9 cellular contexts compared by ENCODE assay signal in the genomic region with DNA sequence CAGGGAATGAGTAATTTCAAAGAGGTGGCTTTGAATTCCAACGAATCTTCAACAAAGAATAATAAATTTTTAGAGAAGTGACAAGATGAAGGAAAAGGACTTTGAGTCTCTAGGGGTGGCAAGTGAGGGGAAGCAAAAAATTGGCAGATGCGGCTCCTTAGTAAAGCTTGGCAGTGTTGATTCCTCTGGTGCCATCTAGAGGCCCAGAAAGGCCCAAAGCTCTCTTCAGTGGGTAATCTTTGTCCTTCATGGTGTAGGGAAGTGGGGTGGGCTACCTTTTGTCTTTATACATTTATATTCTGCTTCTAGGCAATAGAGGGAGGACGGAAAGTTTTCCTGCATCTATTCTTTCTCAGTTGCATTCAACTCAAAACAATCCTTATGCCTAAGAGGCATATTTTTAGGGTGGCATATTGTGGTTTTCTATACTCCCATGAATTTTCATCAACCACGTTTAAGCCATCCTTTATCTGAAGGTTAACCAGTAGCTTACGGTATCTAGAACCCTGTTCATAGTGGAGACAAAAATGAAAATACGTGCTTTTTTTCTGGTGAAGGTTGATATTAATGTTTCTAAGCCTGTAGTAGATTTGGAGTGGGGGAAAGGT. TPM values are rescaled to one million over a fixed set of nuclear protein-coding genes. Genes with fewer than 3 reads are reported as not detected.
A peak's percentile ranks its signal among the peaks of the same experiment; 100 is the strongest.
DNase-seq lines count a peak whose midpoint lies in the region; ATAC-seq and TF ChIP-seq lines count a peak whose summit lies in the region.
"Had no signal": no experiment of that assay in that cellular context is flagged by ENCODE, and none has a peak within 500 bp of the region (broad histone marks: within the 10 kb centered on the region; RNA-seq: fewer than 3 reads in every experiment).

No MANE protein-coding gene starts in this region.

- intact Hi-C loops in testis (cut with DNase I; ENCODE audit: low total_unique reads), result no loop called here

- no peak for ATAC-seq in HG03457 (IDR thresholded peaks at IDR 0.05; ENCODE audit: unreplicated experiment)

- H3K27ac ChIP-seq in VCaP (no peak overlapping the region), right atrium auricular region (no peak overlapping the region), testis (no peak overlapping the region)

- no peak for TF ChIP-seq POLR2A in testis (IDR thresholded peaks at IDR 0.05)

- 75 to 78% methylated on average over 6 of the region's 6 CpGs for WGBS in testis, 2 donors

- peak; percentile 56 for TF ChIP-seq CTCF in GM12873 (IDR thresholded peaks at IDR 0.05; ENCODE audit: insufficient read depth, low read depth, low read length, missing control alignments)
- peak; percentile 86 for TF ChIP-seq CTCF in VCaP (conservative IDR thresholded peaks at IDR 0.05)
- peak; percentile 32 to 69 for TF ChIP-seq CTCF in right atrium auricular region (IDR thresholded peaks at IDR 0.05)
- TF ChIP-seq CTCF in testis (IDR thresholded peaks at IDR 0.05), result peak in 1 of 3 experiments; percentile 39

- H3K4me1 ChIP-seq in right atrium auricular region (peaks cover 0 to 17% of the 10 kb centered on the region in 2 donors), testis (no peaks in the 10 kb centered on the region)
- H3K4me1 ChIP-seq: gastrocnemius medialis had no signal

- H3K9me3 ChIP-seq in right atrium auricular region (no peaks in the 10 kb centered on the region), testis (no peaks in the 10 kb centered on the region)
- H3K9me3 ChIP-seq: gastrocnemius medialis had no signal

- H3K27me3 ChIP-seq in right atrium auricular region (no peaks in the 10 kb centered on the region), testis (no peaks in the 10 kb centered on the region)
- H3K27me3 ChIP-seq: gastrocnemius medialis had no signal

- H3K36me3 ChIP-seq in right atrium auricular region, result peaks cover 71% of the 10 kb centered on the region
- H3K36me3 ChIP-seq in testis (ENCODE audit: low read depth, missing control alignments), result no peaks in the 10 kb centered on the region

- peak; percentile 31 for DNase-seq in AG08396 (ENCODE audit: low spot score)
- peak; percentile 72 for DNase-seq in MV-4-11 (lab: John Stamatoyannopoulos, UW)
- no peak for DNase-seq in right atrium auricular region (ENCODE audit: low spot score)
- DNase-seq in testis, result peak; percentile 36
- no peak for DNase-seq in HuH-7.5 (ENCODE audit: low spot score)

- H3K4me3 ChIP-seq in right atrium auricular region, result no peak overlapping the region
- H3K4me3 ChIP-seq in testis, result no peak overlapping the region
- H3K4me3 ChIP-seq: gastrocnemius medialis had no signal

RNA-seq across cellular contexts. Expression of a gene that starts 17.5 kb away (rescaled TPM):
- 1 to 10 TPM in 1 of 2 donors, not detected in 1; 2.2 TPM for total RNA-seq in right atrium auricular region
- 100 to 1,000 TPM; 199 to 333 TPM for total RNA-seq in testis
- 538 TPM for polyA plus RNA-seq in testis (ENCODE audit: insufficient read depth, low read depth, low replicate concordance)

Comparison
In these comparisons a context has a peak if more than half of its experiments do, and no peak if none do; other contexts are left out.
1. DNase-seq: peak in AG08396 (single experiment), MV-4-11 (single experiment) and testis (single experiment); none in right atrium auricular region (single experiment) and HuH-7.5 (single experiment).
2. RNA of a gene that starts 17.5 kb away (total RNA-seq): 199 to 333 TPM in testis; 2.2 TPM in right atrium auricular region; every median in the first group is over 10 times any median in the second.